In the genomic region with DNA sequence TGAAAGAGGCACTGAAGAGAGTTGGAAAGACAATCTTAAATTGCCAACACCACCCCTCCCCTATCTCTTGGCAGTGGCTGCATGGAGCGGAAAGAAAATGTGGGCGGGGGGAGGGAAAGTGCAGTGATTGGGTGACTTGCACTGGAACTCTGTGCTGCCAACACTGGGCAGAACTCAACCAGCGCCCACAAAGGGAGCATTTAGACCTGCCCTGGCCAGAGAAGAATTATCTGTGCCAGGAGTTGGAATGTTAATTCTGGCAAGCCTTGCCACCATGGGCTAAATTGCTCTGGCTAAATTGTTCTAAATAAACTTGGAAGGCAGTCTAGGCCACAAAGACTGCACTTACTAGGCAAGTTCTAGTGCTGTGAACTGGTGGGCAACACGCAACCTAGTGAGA, we compare ENCODE assay signal across 31 cellular contexts. TPM values are rescaled to one million over a fixed set of nuclear protein-coding genes. Genes with fewer than 3 reads are reported as not detected.
"Had no signal": no experiment of that assay in that cellular context is flagged by ENCODE, and none has a peak within 500 bp of the region (broad histone marks: within the 10 kb centered on the region; RNA-seq: fewer than 3 reads in every experiment).

No MANE protein-coding gene starts in this region.

- H3K4me3 Mint-ChIP-seq: dendritic cell treated with granulocyte-macrophage colony-stimulating factor and Interleukin-4, amounts not matched to agents 40 ng/mL and 50 ng/mL, for 4 days; effector memory CD8-positive, alpha-beta T cell; mesothelial cell of epicardium; naive B cell had no signal

- H3K36me3 ChIP-seq: esophagus squamous epithelium, gastrocnemius medialis, heart right ventricle, left ventricle myocardium inferior, lower lobe of right lung had no signal

- H3K27me3 ChIP-seq: esophagus squamous epithelium, gastrocnemius medialis had no signal

- DNase-seq: effector CD8-positive, alpha-beta T cell; effector memory CD8-positive, alpha-beta T cell; esophagus squamous epithelium; foreskin fibroblast; foreskin melanocyte; gastrocnemius medialis; glutamatergic neuron; head of caudate nucleus; heart right ventricle; hippocampal formation; left cardiac atrium; left ventricle myocardium inferior; lower lobe of right lung; mesenchymal stem cell; mucosa of descending colon; naive B cell had no signal

- H3K27ac Mint-ChIP-seq: effector memory CD8-positive, alpha-beta T cell; mesothelial cell of epicardium; naive B cell had no signal

- H3K27ac ChIP-seq: coronary artery, gastrocnemius medialis, heart right ventricle, left ventricle myocardium inferior had no signal

- H3K4me1 ChIP-seq: gastrocnemius medialis, left ventricle myocardium inferior, lower lobe of right lung had no signal

- ATAC-seq: effector memory CD8-positive, alpha-beta T cell; gastrocnemius medialis; heart right ventricle; left cardiac atrium; lower lobe of right lung; mucosa of descending colon had no signal

- H3K4me3 ChIP-seq: coronary artery, esophagus squamous epithelium, gastrocnemius medialis, heart right ventricle, left ventricle myocardium inferior, lower lobe of right lung, mucosa of descending colon had no signal

- H3K36me3 Mint-ChIP-seq: mesothelial cell of epicardium, naive B cell had no signal

- H3K4me1 Mint-ChIP-seq: mesothelial cell of epicardium, naive B cell had no signal

- H3K9me3 ChIP-seq: esophagus squamous epithelium, gastrocnemius medialis, lower lobe of right lung, mucosa of descending colon had no signal

RNA-seq across cellular contexts. Expression of a gene that starts 6.5 kb away (rescaled TPM):
- total RNA-seq: dermis microvascular lymphatic vessel endothelial cell, endothelial cell of umbilical vein, epithelial cell of proximal tubule, glomerular endothelial cell, kidney epithelial cell, lung microvascular endothelial cell, mesothelial cell of epicardium, myocyte had no signal
- polyA plus RNA-seq: endothelial cell of umbilical vein, keratinocyte had no signal

RNA-seq across cellular contexts. Expression of a gene that starts 13.3 kb away (rescaled TPM):
- total RNA-seq: cerebellum, dermis microvascular lymphatic vessel endothelial cell, endothelial cell of umbilical vein, epithelial cell of proximal tubule, esophagus squamous epithelium, gastrocnemius medialis, glomerular endothelial cell, heart right ventricle, kidney epithelial cell, left cardiac atrium, left ventricle myocardium inferior, liver, lower lobe of right lung, lung microvascular endothelial cell, mesenteric fat pad, mesothelial cell of epicardium, mucosa of descending colon, myocyte had no signal
- polyA plus RNA-seq: endothelial cell of umbilical vein, esophagus, heart right ventricle, keratinocyte, liver had no signal

RNA-seq across cellular contexts. Expression of a gene that starts 30.5 kb away (rescaled TPM):
- total RNA-seq: endothelial cell of umbilical vein, epithelial cell of proximal tubule, kidney epithelial cell, liver, lung microvascular endothelial cell, mesothelial cell of epicardium, myocyte had no signal
- polyA plus RNA-seq: endothelial cell of umbilical vein, keratinocyte had no signal
